In genomic region chr20:62065669-62066338, GRCh38 we compare ENCODE assay signal across 8 cellular contexts. TPM values are rescaled to one million over a fixed set of nuclear protein-coding genes. Genes with fewer than 3 reads are reported as not detected.
DNase-seq lines count a peak whose midpoint lies in the region; ATAC-seq and TF ChIP-seq lines count a peak whose summit lies in the region.

Gene TAF4, minus strand, starts transcription at chr20:62065881. Its CDS starts 71 bp downstream, at chr20:62065810.

- H2AFZ ChIP-seq in hepatocyte = peak within 1 kb of the TSS; percentile 51

- peak; percentile 99 for DNase-seq in GM13976 (ENCODE audit: low spot score)
- peak; percentile 59 for DNase-seq in NCI-H128 (lab: John Stamatoyannopoulos, UW; ENCODE audit: unreplicated experiment)
- peak; percentile 66 for DNase-seq in T-helper 22 cell (ENCODE audit: low read depth)
- DNase-seq in ascending aorta (ENCODE audit: low spot score in 2 of 2) = peak in 1 of 2 donors; percentile 85
- DNase-seq in hepatocyte (ENCODE audit: low spot score) = peak; percentile 94
- no peak for DNase-seq in retinal pigment epithelial cell (ENCODE audit: low read depth)
- DNase-seq in GF-D8 (lab: John Stamatoyannopoulos, UW) = no peak

- in situ Hi-C loops in GM13976 (cut with MboI; ENCODE audit: low sequenced_read_pairs, unreplicated experiment) = no loop called here

- H3K4me2 ChIP-seq in hepatocyte = peak within 1 kb of the TSS; percentile 91

- H4K20me1 ChIP-seq in hepatocyte (ENCODE audit: insufficient read depth, poor library complexity, severe bottlenecking) = peaks cover 36% of the 10 kb centered on the region

- intact Hi-C loops in ascending aorta (cut with DNase I) = loop anchor here (1.0 to 10.0 kb wide), 9 partner anchors 54 to 861 kb away; partner anchors contain the start of genes CABLES2, DIDO1, MRGBP and MTG2

- H3K36me3 ChIP-seq in ascending aorta (no peaks in the 10 kb centered on the region), hepatocyte (replicated peaks; ENCODE audit: insufficient read depth, low read depth) (no peaks in the 10 kb centered on the region)

- no peaks in the 10 kb centered on the region for H3K9me2 ChIP-seq in hepatocyte (replicated peaks; ENCODE audit: insufficient read depth)

- H3K4me1 ChIP-seq in ascending aorta = peaks cover 4 to 20% of the 10 kb centered on the region in 2 donors
- H3K4me1 ChIP-seq in hepatocyte (ENCODE audit: insufficient read depth) = peaks cover 30% of the 10 kb centered on the region

- H3K79me2 ChIP-seq in hepatocyte = peaks cover 40% of the 10 kb centered on the region

- H3K9me3 ChIP-seq in ascending aorta (no peaks in the 10 kb centered on the region), hepatocyte (ENCODE audit: low read depth) (no peaks in the 10 kb centered on the region)

- TF ChIP-seq CTCF in GM13976 (IDR thresholded peaks at IDR 0.05; ENCODE audit: borderline replicate concordance, control extremely low read depth, extremely low read depth, insufficient read depth, missing control alignments) (no peak), ascending aorta (IDR thresholded peaks at IDR 0.05) (no peak), hepatocyte (IDR thresholded peaks at IDR 0.05; ENCODE audit: poor library complexity) (no peak), retinal pigment epithelial cell (conservative IDR thresholded peaks at IDR 0.05; ENCODE audit: low read depth, low read length) (no peak)

- H3K4me3 ChIP-seq in ascending aorta (peak within 1 kb of the TSS; percentile 81 to 86), hepatocyte (peak within 1 kb of the TSS; percentile 77), retinal pigment epithelial cell (ENCODE audit: low read length) (peak within 1 kb of the TSS; percentile 59)

- 0% methylated on average over 32 of the region's 117 CpGs for WGBS in hepatocyte (ENCODE audit: low lambda C conversion rate, missing lambda C conversion rate)

- ATAC-seq in HG02642 (IDR thresholded peaks at IDR 0.05; ENCODE audit: poor library complexity, unreplicated experiment) = peak; percentile 81

- H3K27ac ChIP-seq in ascending aorta (peak within 1 kb of the TSS; percentile 89 to 93), hepatocyte (peak within 1 kb of the TSS; percentile 97)

- H3K27me3 ChIP-seq in ascending aorta (no peaks in the 10 kb centered on the region), hepatocyte (no peaks in the 10 kb centered on the region)

RNA-seq across cellular contexts. Expression of gene TAF4, which starts in this region (rescaled TPM):
- total RNA-seq in ascending aorta (166 TPM), hepatocyte (6.6 and 7.5 TPM in 2 replicates)
- 2.9 and 3.3 TPM in 2 replicates for polyA plus RNA-seq in hepatocyte

Comparison
In these comparisons a context has a peak if more than half of its experiments do, and no peak if none do; other contexts are left out.
1. RNA of gene TAF4 (total RNA-seq): 166 TPM in ascending aorta (single experiment); 6.6 to 7.5 TPM in hepatocyte; every median in the first group is over 10 times any median in the second.
2. DNase-seq: peak in GM13976 (single experiment), NCI-H128 (single experiment), T-helper 22 cell (single experiment) and hepatocyte (single experiment); none in retinal pigment epithelial cell (single experiment) and GF-D8 (single experiment).
3. Peak in every context shown above with its lines, with median percentiles within 50 percentile points of each other: H3K4me3 ChIP-seq.